ENCODE assay signal across 14 cellular contexts in the genomic region with DNA sequence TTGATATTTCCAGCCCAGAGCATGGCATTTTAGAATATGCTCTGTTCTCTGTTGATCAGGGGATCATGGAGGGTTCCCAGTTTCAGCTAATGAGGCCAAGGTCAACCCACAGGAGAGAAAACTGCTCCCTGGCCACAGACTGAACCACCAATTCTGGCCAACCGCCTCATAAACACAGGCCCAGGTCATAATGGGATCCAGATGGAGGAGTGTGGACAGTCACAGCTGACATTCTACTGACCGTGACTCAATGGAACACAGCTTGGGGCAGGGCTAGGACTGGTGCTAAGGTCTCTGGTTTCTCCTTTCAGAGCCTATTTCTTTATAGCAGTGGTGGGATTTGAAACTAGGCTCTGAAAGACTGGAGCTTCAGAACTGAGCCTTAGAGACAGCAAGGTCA.
A peak's percentile ranks its signal among the peaks of the same experiment; 100 is the strongest.
DNase-seq lines count a peak whose midpoint lies in the region; ATAC-seq and TF ChIP-seq lines count a peak whose summit lies in the region.
"Had no signal": no experiment of that assay in that cellular context is flagged by ENCODE, and none has a peak within 500 bp of the region (broad histone marks: within the 10 kb centered on the region; RNA-seq: fewer than 3 reads in every experiment).

No MANE protein-coding gene starts in this region.

- intact Hi-C loops in left ventricle myocardium superior (cut with micrococcal nuclease) = no loop called here

- no peaks in the 10 kb centered on the region; the same call in 1 of the 2 replicates for H3K4me1 ChIP-seq in BE2C

- H3K27me3 ChIP-seq in BE2C = no peaks in the 10 kb centered on the region
- H3K27me3 ChIP-seq: body of pancreas, sigmoid colon had no signal

- in situ Hi-C loops in astrocyte of the cerebellum (cut with HindIII; ENCODE audit: low sequenced_read_pairs) = no loop called here

- H3K36me3 ChIP-seq in BE2C = no peaks in the 10 kb centered on the region; the same call in 1 of the 2 replicates

- no peak overlapping the region for H3K4me3 ChIP-seq in astrocyte of the cerebellum (ENCODE audit: low read depth, low read length)
- H3K4me3 ChIP-seq in BE2C (ENCODE audit: low read depth, low read length) = no peak overlapping the region
- H3K4me3 ChIP-seq: body of pancreas, sigmoid colon had no signal

- DNase-seq in GM04504 (ENCODE audit: low read depth) (peak; percentile 90), astrocyte of the cerebellum (ENCODE audit: low read depth) (peak; percentile 79), left ventricle myocardium superior (no peak), stromal cell of bone marrow (ENCODE audit: low read depth) (peak; percentile 85), germinal center (ENCODE audit: low spot score) (no peak), BE2C (no peak)
- DNase-seq: activated CD4-positive, alpha-beta T cell treated with anti-CD3 and anti-CD28 coated beads for 4 hours; activated T-cell treated with anti-CD3 and anti-CD28 coated beads, Interleukin-2, amount 50 U/mL, for 72 hours; naive thymus-derived CD4-positive, alpha-beta T cell; NCI-H2171 treated with DMSO at 0.1 percent for 48 hours; sigmoid colon had no signal

- no peak for TF ChIP-seq CTCF in astrocyte of the cerebellum (IDR thresholded peaks at IDR 0.05; ENCODE audit: low read depth, low read length, missing control alignments)
- TF ChIP-seq CTCF in BE2C (IDR thresholded peaks at IDR 0.05; ENCODE audit: low read depth, low read length) = no peak

- peak; percentile 50 for ATAC-seq in left ventricle myocardium superior
- ATAC-seq in GM21447 (IDR thresholded peaks at IDR 0.05; ENCODE audit: unreplicated experiment) = no peak
- no peak for ATAC-seq in GM19035 (IDR thresholded peaks at IDR 0.05; ENCODE audit: unreplicated experiment)
- ATAC-seq: activated T-cell treated with anti-CD3 and anti-CD28 coated beads, Interleukin-2, amount 50 U/mL, for 72 hours; body of pancreas had no signal

- H3K9me3 ChIP-seq in BE2C = no peaks in the 10 kb centered on the region
- H3K9me3 ChIP-seq: body of pancreas, sigmoid colon had no signal

Comparison
In these comparisons a context has a peak if more than half of its experiments do, and no peak if none do; other contexts are left out.
1. DNase-seq: peak in GM04504 (single experiment), astrocyte of the cerebellum (single experiment) and stromal cell of bone marrow (single experiment); none in left ventricle myocardium superior (single experiment), germinal center (single experiment) and BE2C (single experiment).